Comparison of ENCODE assay signal across 9 cellular contexts in the genomic region with DNA sequence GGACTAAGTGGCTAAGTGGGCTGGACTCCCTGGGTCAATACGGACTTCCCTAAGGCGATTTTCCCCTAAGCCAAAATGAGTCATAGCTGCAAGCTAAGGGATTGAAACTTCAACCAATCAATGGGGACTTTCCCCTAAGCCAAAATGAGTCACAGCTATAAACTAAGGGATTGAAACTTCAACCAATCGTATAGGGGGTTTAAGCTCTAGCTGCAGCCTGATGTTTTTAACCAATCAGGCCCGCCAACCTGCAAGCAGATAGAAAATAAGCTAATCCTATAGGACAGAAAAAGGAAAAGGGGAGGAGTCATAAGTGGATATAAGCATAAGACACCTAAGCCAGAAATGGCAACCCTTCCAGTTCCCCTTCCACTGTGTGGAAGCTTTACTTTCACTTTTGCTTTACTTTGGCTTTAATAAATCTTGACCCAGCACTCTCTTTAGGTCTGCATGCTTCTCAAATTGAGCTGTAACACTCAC.
DNase-seq lines count a peak whose midpoint lies in the region; ATAC-seq lines count a peak whose summit lies in the region.
"Had no signal": no experiment of that assay in that cellular context is flagged by ENCODE, and none has a peak within 500 bp of the region (broad histone marks: within the 10 kb centered on the region; RNA-seq: fewer than 3 reads in every experiment).

No MANE protein-coding gene starts in this region.

- peaks cover 10% of the 10 kb centered on the region for H3K4me1 Mint-ChIP-seq in activated T-helper 2 cell treated with anti-CD3 and anti-CD28 coated beads, Interferon-gamma antibody, Interleukin-2, Interleukin-4, amounts not matched to agents 10 μg/mL and 5 μg/mL and 100 μg/mL, durations not matched to agents 14 hours and 24 hours and 36 hours (ENCODE audit: low read depth)

- ATAC-seq in GM18511 (IDR thresholded peaks at IDR 0.05; ENCODE audit: unreplicated experiment) (peak; percentile 70), GM21367 (IDR thresholded peaks at IDR 0.05; ENCODE audit: unreplicated experiment) (peak; percentile 66), HG03196 (IDR thresholded peaks at IDR 0.05; ENCODE audit: unreplicated experiment) (peak; percentile 50)

- peaks cover 43% of the 10 kb centered on the region for H3K9me3 Mint-ChIP-seq in activated T-helper 2 cell treated with anti-CD3 and anti-CD28 coated beads, Interferon-gamma antibody, Interleukin-2, Interleukin-4, amounts not matched to agents 10 μg/mL and 5 μg/mL and 100 μg/mL, durations not matched to agents 14 hours and 24 hours and 36 hours

- DNase-seq in activated T-helper 2 cell treated with anti-CD3 and anti-CD28 coated beads, Interferon-gamma antibody, Interleukin-2, Interleukin-4, amounts not matched to agents 10 μg/mL and 5 μg/mL and 100 μg/mL, durations not matched to agents 14 hours and 24 hours and 36 hours (ENCODE audit: low spot score): no peak
- no peak for DNase-seq in Ammon's horn (ENCODE audit: low spot score)
- no peak for DNase-seq in activated CD8-positive, alpha-beta memory T cell treated with anti-CD3 and anti-CD28 coated beads, Interleukin-2, amount 50 U/mL, for 48 hours
- no peak for DNase-seq in activated gamma-delta T cell (lab: John Stamatoyannopoulos, UW)
- DNase-seq: aorta, NCI-H1048 had no signal

- H3K27me3 Mint-ChIP-seq in activated T-helper 2 cell treated with anti-CD3 and anti-CD28 coated beads, Interferon-gamma antibody, Interleukin-2, Interleukin-4, amounts not matched to agents 10 μg/mL and 5 μg/mL and 100 μg/mL, durations not matched to agents 14 hours and 24 hours and 36 hours (ENCODE audit: low read depth): no peaks in the 10 kb centered on the region

- H3K36me3 Mint-ChIP-seq in activated T-helper 2 cell treated with anti-CD3 and anti-CD28 coated beads, Interferon-gamma antibody, Interleukin-2, Interleukin-4, amounts not matched to agents 10 μg/mL and 5 μg/mL and 100 μg/mL, durations not matched to agents 14 hours and 24 hours and 36 hours (ENCODE audit: low read depth): peaks cover 15% of the 10 kb centered on the region

- peak overlapping the region; percentile 42 for H3K4me3 Mint-ChIP-seq in activated T-helper 2 cell treated with anti-CD3 and anti-CD28 coated beads, Interferon-gamma antibody, Interleukin-2, Interleukin-4, amounts not matched to agents 10 μg/mL and 5 μg/mL and 100 μg/mL, durations not matched to agents 14 hours and 24 hours and 36 hours (ENCODE audit: low read depth)

- H3K27ac Mint-ChIP-seq in activated T-helper 2 cell treated with anti-CD3 and anti-CD28 coated beads, Interferon-gamma antibody, Interleukin-2, Interleukin-4, amounts not matched to agents 10 μg/mL and 5 μg/mL and 100 μg/mL, durations not matched to agents 14 hours and 24 hours and 36 hours: no peak overlapping the region

- intact Hi-C loops in activated T-helper 2 cell treated with anti-CD3 and anti-CD28 coated beads, Interferon-gamma antibody, Interleukin-2, Interleukin-4, amounts not matched to agents 10 μg/mL and 5 μg/mL and 100 μg/mL, durations not matched to agents 14 hours and 24 hours and 36 hours (cut with micrococcal nuclease): no loop called here
